In genomic region chr5:109374625-109375024, GRCh38 we compare ENCODE assay signal across 17 cellular contexts. TPM values are rescaled to one million over a fixed set of nuclear protein-coding genes. Genes with fewer than 3 reads are reported as not detected.
DNase-seq lines count a peak whose midpoint lies in the region; ATAC-seq and TF ChIP-seq lines count a peak whose summit lies in the region.
"Had no signal": no experiment of that assay in that cellular context is flagged by ENCODE, and none has a peak within 500 bp of the region (broad histone marks: within the 10 kb centered on the region; RNA-seq: fewer than 3 reads in every experiment).

No MANE protein-coding gene starts in this region.

- no peak overlapping the region for H3K9ac ChIP-seq in HUES64 (ENCODE audit: low read depth, low read length)

- intact Hi-C loops in A673 (cut with micrococcal nuclease; ENCODE audit: unreplicated experiment), result no loop called here

- no peaks in the 10 kb centered on the region for H3K9me2 ChIP-seq in hepatocyte (replicated peaks; ENCODE audit: insufficient read depth)

- H3K4me3 ChIP-seq in A673 (ENCODE audit: low read depth, low read length, poor library complexity, severe bottlenecking) (no peak overlapping the region), HUES64 (ENCODE audit: low read length) (no peak overlapping the region), astrocyte of the spinal cord (ENCODE audit: low read depth, low read length) (no peak overlapping the region), hepatocyte (no peak overlapping the region)
- H3K4me3 ChIP-seq: right lobe of liver, uterus had no signal

- no peaks in the 10 kb centered on the region for H3K9me3 ChIP-seq in A673 (ENCODE audit: low read depth, low read length, poor library complexity, severe bottlenecking)
- H3K9me3 ChIP-seq in HUES64 (ENCODE audit: insufficient read depth, low read depth, low read length), result no peaks in the 10 kb centered on the region
- no peaks in the 10 kb centered on the region for H3K9me3 ChIP-seq in hepatocyte (ENCODE audit: low read depth)
- H3K9me3 ChIP-seq: right lobe of liver, uterus had no signal

- no TSS peak for BruUV-seq in A673 (replicated peaks; lab: Mats Ljungman, UMichigan)

- H3K36me3 ChIP-seq in A673 (ENCODE audit: insufficient read depth, low read length, poor library complexity, severe bottlenecking), result peaks cover 25% of the 10 kb centered on the region
- H3K36me3 ChIP-seq in HUES64 (ENCODE audit: insufficient read depth, low read length), result peaks cover 38% of the 10 kb centered on the region
- H3K36me3 ChIP-seq in hepatocyte (replicated peaks; ENCODE audit: insufficient read depth, low read depth), result no peaks in the 10 kb centered on the region
- H3K36me3 ChIP-seq: uterus had no signal

- H3K27me3 ChIP-seq in A673 (replicated peaks; ENCODE audit: insufficient read depth, low read depth, low read length, poor library complexity) (no peaks in the 10 kb centered on the region), HUES64 (ENCODE audit: insufficient read depth, low read length) (no peaks in the 10 kb centered on the region), hepatocyte (no peaks in the 10 kb centered on the region)
- H3K27me3 ChIP-seq: right lobe of liver, uterus had no signal

- H3K27ac ChIP-seq in A673 (ENCODE audit: low read depth, low read length, poor library complexity, severe bottlenecking), result no peak overlapping the region
- H3K27ac ChIP-seq in HUES64 (ENCODE audit: low read depth, low read length), result 0 out of 2 replicates have a peak overlapping the region, but pooled peaks have one; percentile 31
- no peak overlapping the region for H3K27ac ChIP-seq in hepatocyte
- H3K27ac ChIP-seq: right lobe of liver, uterus had no signal

- peaks cover 16% of the 10 kb centered on the region for H4K20me1 ChIP-seq in hepatocyte (ENCODE audit: insufficient read depth, poor library complexity, severe bottlenecking)

- no peak overlapping the region for H3K4me2 ChIP-seq in hepatocyte

- no peak for ATAC-seq in HG03378 (IDR thresholded peaks at IDR 0.05; ENCODE audit: unreplicated experiment)
- ATAC-seq: esophagus mucosa, right lobe of liver had no signal

- H2AFZ ChIP-seq in hepatocyte, result no peak overlapping the region

- no peak for DNase-seq in A673 (ENCODE audit: low spot score)
- no peak for DNase-seq in astrocyte of the spinal cord (ENCODE audit: low read depth, low spot score)
- no peak for DNase-seq in hepatocyte (ENCODE audit: low spot score)
- no peak for DNase-seq in NCI-H2227 treated with DMSO at 0.1 percent for 48 hours (lab: John Stamatoyannopoulos, UW)
- DNase-seq in occipital lobe (lab: John Stamatoyannopoulos, UW), result no peak
- DNase-seq in stimulated activated CD4-positive, alpha-beta T cell treated with anti-CD3 and anti-CD28 coated beads, Interleukin-4, amount 100 ng/mL, for 1 hour, result no peak
- DNase-seq: activated CD4-positive, alpha-beta T cell treated with anti-CD3 and anti-CD28 coated beads, Interleukin-2, amount 10 ng/mL, durations not matched to agents 7 days and 5 days; activated CD8-positive, alpha-beta memory T cell treated with anti-CD3 and anti-CD28 coated beads, Interleukin-2, amount 50 U/mL, for 48 hours; EL; kidney; NCI-H2029; NCI-H510A; right lobe of liver; uterus had no signal

- peaks cover 84% of the 10 kb centered on the region for H3K79me2 ChIP-seq in hepatocyte

- POLR2A ChIA-PET in A673 (lab: Charles Lee; ENCODE audit: low non-redundant PET), result no interaction called here

- H3K4me1 ChIP-seq in A673 (ENCODE audit: insufficient read depth, low read length, poor library complexity, severe bottlenecking) (peaks cover 15% of the 10 kb centered on the region), HUES64 (ENCODE audit: insufficient read depth, low read length) (no peaks in the 10 kb centered on the region; the same call in 1 of the 2 replicates), hepatocyte (ENCODE audit: insufficient read depth) (peaks cover 3% of the 10 kb centered on the region)
- H3K4me1 ChIP-seq: right lobe of liver, uterus had no signal

- CTCF ChIA-PET in A673 (lab: Charles Lee), result no interaction called here

- in situ Hi-C loops in astrocyte of the spinal cord (cut with HindIII; ENCODE audit: low sequenced_read_pairs), result no loop called here

- TF ChIP-seq CTCF in A673 (conservative IDR thresholded peaks at IDR 0.05; ENCODE audit: low read depth, low read length) (0 out of 2 replicates have a peak, but pooled peaks have one; percentile 18), astrocyte of the spinal cord (IDR thresholded peaks at IDR 0.05; ENCODE audit: low read depth, low read length) (peak; percentile 24), hepatocyte (IDR thresholded peaks at IDR 0.05; ENCODE audit: poor library complexity) (peak; percentile 22)

RNA-seq across cellular contexts. Expression of gene PJA2, which starts 35.1 kb away (rescaled TPM):
- total RNA-seq in A673 (2021), result 47.3 and 55.2 TPM in 2 replicates
- polyA plus RNA-seq in HUES64 (2013, experiment 1 of 2), result 31.3 TPM
- 39.2 TPM for polyA plus RNA-seq in HUES64 (2013, experiment 2 of 2)
- total RNA-seq in hepatocyte, result 144 and 147 TPM in 2 replicates
- polyA plus RNA-seq in hepatocyte, result 56.2 and 65.4 TPM in 2 replicates
- 299 TPM for total RNA-seq in occipital lobe
